In genomic region chr11:107689317-107690202, GRCh38 we compare ENCODE assay signal across 8 cellular contexts. TPM values are rescaled to one million over a fixed set of nuclear protein-coding genes. Genes with fewer than 3 reads are reported as not detected.
A peak's percentile ranks its signal among the peaks of the same experiment; 100 is the strongest.
DNase-seq lines count a peak whose midpoint lies in the region; ATAC-seq and TF ChIP-seq lines count a peak whose summit lies in the region.

No MANE protein-coding gene starts in this region.

- no peaks in the 10 kb centered on the region for H3K4me1 Mint-ChIP-seq in activated CD8-positive, alpha-beta memory T cell treated with anti-CD3 and anti-CD28 coated beads, Interleukin-2, amount 10 ng/mL, durations not matched to agents 7 days and 5 days
- H3K4me1 Mint-ChIP-seq in naive thymus-derived CD8-positive, alpha-beta T cell: no peaks in the 10 kb centered on the region
- no peaks in the 10 kb centered on the region for H3K4me1 Mint-ChIP-seq in stimulated activated naive CD8-positive, alpha-beta T cell treated with anti-CD3 and anti-CD28 coated beads, Interleukin-15, amount 100 ng/mL, for 72 hours

- H3K4me3 ChIP-seq in AG04449 (ENCODE audit: low read depth, low read length) (no peak overlapping the region), epithelial cell of esophagus (ENCODE audit: low read length) (no peak overlapping the region)

- POLR2A ChIA-PET in AG04449 (lab: Yijun Ruan, JAX): interaction anchor here (1.2 kb wide), 1 partner anchor 126 kb away, joined by 3 read pairs; no protein-coding TSS in a partner anchor
- POLR2A ChIA-PET in naive thymus-derived CD8-positive, alpha-beta T cell (lab: Charles Lee): interaction anchor here (0.6 kb wide), 1 partner anchor 46 kb away, joined by 3 read pairs; no protein-coding TSS in a partner anchor

- H3K27ac Mint-ChIP-seq in activated CD8-positive, alpha-beta memory T cell treated with anti-CD3 and anti-CD28 coated beads, Interleukin-2, amount 10 ng/mL, durations not matched to agents 7 days and 5 days: no peak overlapping the region
- H3K27ac Mint-ChIP-seq in naive thymus-derived CD8-positive, alpha-beta T cell: no peak overlapping the region
- peak overlapping the region in 1 of 2 donors; percentile 36 for H3K27ac Mint-ChIP-seq in stimulated activated naive CD8-positive, alpha-beta T cell treated with anti-CD3 and anti-CD28 coated beads, Interleukin-15, amount 100 ng/mL, for 72 hours

- peak; percentile 61 for TF ChIP-seq CTCF in AG04449 (IDR thresholded peaks at IDR 0.05; ENCODE audit: insufficient read depth, low read length, missing control alignments)
- TF ChIP-seq CTCF in epithelial cell of esophagus (IDR thresholded peaks at IDR 0.05; ENCODE audit: insufficient read depth, low read depth, low read length, missing control alignments): peak; percentile 74

- CTCF ChIA-PET in AG04449 (lab: Yijun Ruan, JAX): interaction anchor here (0.7 to 13.6 kb wide), 33 partner anchors 8 to 232 kb away, joined by 3 to 485 read pairs (median 5); partner anchors contain the start of genes ALKBH8, CWF19L2 and ELMOD1
- CTCF ChIA-PET in activated CD8-positive, alpha-beta memory T cell treated with anti-CD3 and anti-CD28 coated beads, Interleukin-2, amount 10 ng/mL, durations not matched to agents 7 days and 5 days (lab: Charles Lee): interaction anchor here (0.6 to 4.2 kb wide), 17 partner anchors 8 to 204 kb away, joined by 3 to 42 read pairs (median 5); partner anchors contain the start of gene ALKBH8

- DNase-seq in AG04449 (ENCODE audit: low read depth, low spot score): no peak
- peak; percentile 42 for DNase-seq in HK-2 (ENCODE audit: unreplicated experiment)
- peak; percentile 56 for DNase-seq in NOMO-1 treated with DMSO at 0.1 percent for 48 hours (lab: John Stamatoyannopoulos, UW; ENCODE audit: unreplicated experiment)
- DNase-seq in activated CD8-positive, alpha-beta memory T cell treated with anti-CD3 and anti-CD28 coated beads, Interleukin-2, amount 10 ng/mL, durations not matched to agents 7 days and 5 days: peak; percentile 67
- peak; percentile 69 for DNase-seq in epithelial cell of esophagus (ENCODE audit: low read depth)
- DNase-seq in naive thymus-derived CD8-positive, alpha-beta T cell: peak; percentile 15 to 73 (median 44)
- DNase-seq in stimulated activated naive CD8-positive, alpha-beta T cell treated with anti-CD3 and anti-CD28 coated beads, Interleukin-15, amount 100 ng/mL, for 72 hours: peak; percentile 44 to 54

- peak; percentile 84 for ATAC-seq in GM18511 (IDR thresholded peaks at IDR 0.05; ENCODE audit: unreplicated experiment)
- ATAC-seq in activated CD8-positive, alpha-beta memory T cell treated with anti-CD3 and anti-CD28 coated beads, Interleukin-2, amount 10 ng/mL, durations not matched to agents 7 days and 5 days: peak; percentile 76
- peak; percentile 66 to 72 for ATAC-seq in naive thymus-derived CD8-positive, alpha-beta T cell
- ATAC-seq in stimulated activated naive CD8-positive, alpha-beta T cell treated with anti-CD3 and anti-CD28 coated beads, Interleukin-15, amount 100 ng/mL, for 72 hours: peak; percentile 88

- no peaks in the 10 kb centered on the region for H3K9me3 Mint-ChIP-seq in activated CD8-positive, alpha-beta memory T cell treated with anti-CD3 and anti-CD28 coated beads, Interleukin-2, amount 10 ng/mL, durations not matched to agents 7 days and 5 days (ENCODE audit: low read depth)
- no peaks in the 10 kb centered on the region for H3K9me3 Mint-ChIP-seq in naive thymus-derived CD8-positive, alpha-beta T cell
- no peaks in the 10 kb centered on the region for H3K9me3 Mint-ChIP-seq in stimulated activated naive CD8-positive, alpha-beta T cell treated with anti-CD3 and anti-CD28 coated beads, Interleukin-15, amount 100 ng/mL, for 72 hours

- no peak overlapping the region for H3K4me3 Mint-ChIP-seq in activated CD8-positive, alpha-beta memory T cell treated with anti-CD3 and anti-CD28 coated beads, Interleukin-2, amount 10 ng/mL, durations not matched to agents 7 days and 5 days
- H3K4me3 Mint-ChIP-seq in naive thymus-derived CD8-positive, alpha-beta T cell: no peak overlapping the region
- peak overlapping the region in 1 of 2 donors; percentile 33 for H3K4me3 Mint-ChIP-seq in stimulated activated naive CD8-positive, alpha-beta T cell treated with anti-CD3 and anti-CD28 coated beads, Interleukin-15, amount 100 ng/mL, for 72 hours

- H3K27me3 Mint-ChIP-seq in activated CD8-positive, alpha-beta memory T cell treated with anti-CD3 and anti-CD28 coated beads, Interleukin-2, amount 10 ng/mL, durations not matched to agents 7 days and 5 days: peaks cover 20% of the 10 kb centered on the region
- peaks cover 2 to 27% (median 14%) of the 10 kb centered on the region in 5 donors for H3K27me3 Mint-ChIP-seq in naive thymus-derived CD8-positive, alpha-beta T cell
- peaks cover 20% of the 10 kb centered on the region for H3K27me3 Mint-ChIP-seq in stimulated activated naive CD8-positive, alpha-beta T cell treated with anti-CD3 and anti-CD28 coated beads, Interleukin-15, amount 100 ng/mL, for 72 hours

- H3K36me3 Mint-ChIP-seq in activated CD8-positive, alpha-beta memory T cell treated with anti-CD3 and anti-CD28 coated beads, Interleukin-2, amount 10 ng/mL, durations not matched to agents 7 days and 5 days: no peaks in the 10 kb centered on the region
- no peaks in the 10 kb centered on the region for H3K36me3 Mint-ChIP-seq in naive thymus-derived CD8-positive, alpha-beta T cell

RNA-seq across cellular contexts. Expression of gene SLN, which starts 22.3 kb away (rescaled TPM):
- total RNA-seq in activated CD8-positive, alpha-beta memory T cell treated with anti-CD3 and anti-CD28 coated beads, Interleukin-2, amount 10 ng/mL, durations not matched to agents 7 days and 5 days: not detected
- not detected for total RNA-seq in naive thymus-derived CD8-positive, alpha-beta T cell
- polyA plus RNA-seq in naive thymus-derived CD8-positive, alpha-beta T cell: not detected
